19 cellular contexts compared by ENCODE assay signal in the genomic region with DNA sequence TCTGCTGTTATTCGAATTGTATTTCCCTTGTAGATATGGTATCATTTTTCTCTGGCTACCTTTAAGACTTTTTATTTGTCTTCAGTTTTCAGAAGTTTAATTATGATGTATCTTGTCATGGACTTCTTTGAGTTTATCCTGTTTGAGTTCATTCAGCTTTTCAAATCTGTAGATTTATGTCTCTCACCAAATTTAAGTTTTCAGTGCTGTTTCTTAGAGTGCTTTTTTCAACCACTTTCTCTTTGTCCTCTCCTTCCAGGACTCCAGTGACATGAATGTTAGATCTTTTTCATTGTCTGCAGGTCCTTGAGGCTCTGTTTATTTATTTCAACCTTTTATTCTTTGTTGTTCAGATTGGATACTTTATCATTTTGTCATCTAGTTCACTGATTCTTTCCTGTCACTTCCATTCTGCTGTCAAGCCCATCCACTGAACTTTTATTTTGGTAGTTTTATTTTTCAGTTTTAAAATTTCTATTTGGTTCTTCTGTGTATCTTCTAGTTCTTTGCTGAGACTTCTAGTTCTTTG. TPM values are rescaled to one million over a fixed set of nuclear protein-coding genes. Genes with fewer than 3 reads are reported as not detected.
DNase-seq lines count a peak whose midpoint lies in the region; ATAC-seq and TF ChIP-seq lines count a peak whose summit lies in the region.
"Had no signal": no experiment of that assay in that cellular context is flagged by ENCODE, and none has a peak within 500 bp of the region (broad histone marks: within the 10 kb centered on the region; RNA-seq: fewer than 3 reads in every experiment).

No MANE protein-coding gene starts in this region.

- peaks cover 33 to 62% of the 10 kb centered on the region in 2 donors for H3K4me1 Mint-ChIP-seq in natural killer cell treated with Interleukin-12 subunit alpha and Interleukin-12 subunit beta and Interleukin-15 and Interleukin-18, amount 100 ng/mL, for 72 hours (ENCODE audit: low read depth in 2 of 2)
- H3K4me1 Mint-ChIP-seq in natural killer cell (peaks cover 61% of the 10 kb centered on the region in 2 donors), memory B cell (peaks cover 23% of the 10 kb centered on the region)
- peaks cover 42% of the 10 kb centered on the region for H3K4me1 Mint-ChIP-seq in activated T-helper 17 cell treated with anti-CD3 and anti-CD28 coated beads, Interleukin-2, amount 50 U/mL, for 72 hours

- H3K27ac Mint-ChIP-seq in natural killer cell treated with Interleukin-12 subunit alpha and Interleukin-12 subunit beta and Interleukin-15 and Interleukin-18, amount 100 ng/mL, for 72 hours = peak overlapping the region in 1 of 2 donors; percentile 74
- H3K27ac Mint-ChIP-seq in natural killer cell (peak overlapping the region in 1 of 2 donors; percentile 16), memory B cell (peak overlapping the region; percentile 2)
- peak overlapping the region; percentile 26 for H3K27ac Mint-ChIP-seq in activated T-helper 17 cell treated with anti-CD3 and anti-CD28 coated beads, Interleukin-2, amount 50 U/mL, for 72 hours

- no peak for TF ChIP-seq CTCF in natural killer cell (IDR thresholded peaks at IDR 0.05)

- peak overlapping the region; percentile 2 for H3K4me3 Mint-ChIP-seq in natural killer cell treated with Interleukin-12 subunit alpha and Interleukin-12 subunit beta and Interleukin-15 and Interleukin-18, amount 100 ng/mL, for 72 hours
- no peak overlapping the region for H3K4me3 Mint-ChIP-seq in natural killer cell
- peak overlapping the region; percentile 48 for H3K4me3 Mint-ChIP-seq in activated T-helper 17 cell treated with anti-CD3 and anti-CD28 coated beads, Interleukin-2, amount 50 U/mL, for 72 hours
- H3K4me3 Mint-ChIP-seq in memory B cell = no peak overlapping the region

- H3K9me3 Mint-ChIP-seq in natural killer cell treated with Interleukin-12 subunit alpha and Interleukin-12 subunit beta and Interleukin-15 and Interleukin-18, amount 100 ng/mL, for 72 hours = no peaks in the 10 kb centered on the region
- H3K9me3 Mint-ChIP-seq in natural killer cell (no peaks in the 10 kb centered on the region), memory B cell (no peaks in the 10 kb centered on the region)
- no peaks in the 10 kb centered on the region for H3K9me3 Mint-ChIP-seq in activated T-helper 17 cell treated with anti-CD3 and anti-CD28 coated beads, Interleukin-2, amount 50 U/mL, for 72 hours

- intact Hi-C loops in natural killer cell (cut with micrococcal nuclease) = no loop called here

- no peak for ATAC-seq in natural killer cell treated with Interleukin-12 subunit alpha and Interleukin-12 subunit beta and Interleukin-15 and Interleukin-18, amount 100 ng/mL, for 72 hours
- ATAC-seq in natural killer cell (no peak), memory B cell (ENCODE audit: low read depth) (no peak)
- no peak for ATAC-seq in activated T-helper 17 cell treated with anti-CD3 and anti-CD28 coated beads, Interleukin-2, amount 50 U/mL, for 72 hours (replicated peaks)
- ATAC-seq: SK-N-SH treated with all-trans-retinoic acid at 6 μM for 48 hours had no signal

- H3K36me3 Mint-ChIP-seq in natural killer cell treated with Interleukin-12 subunit alpha and Interleukin-12 subunit beta and Interleukin-15 and Interleukin-18, amount 100 ng/mL, for 72 hours = peaks cover 8% of the 10 kb centered on the region
- H3K36me3 Mint-ChIP-seq in natural killer cell = no peaks in the 10 kb centered on the region
- peaks cover 22% of the 10 kb centered on the region for H3K36me3 Mint-ChIP-seq in activated T-helper 17 cell treated with anti-CD3 and anti-CD28 coated beads, Interleukin-2, amount 50 U/mL, for 72 hours (ENCODE audit: low read depth)
- peaks cover 22% of the 10 kb centered on the region for H3K36me3 Mint-ChIP-seq in memory B cell

- H3K27me3 Mint-ChIP-seq in natural killer cell treated with Interleukin-12 subunit alpha and Interleukin-12 subunit beta and Interleukin-15 and Interleukin-18, amount 100 ng/mL, for 72 hours = no peaks in the 10 kb centered on the region
- H3K27me3 Mint-ChIP-seq in natural killer cell (ENCODE audit: low read depth in 2 of 2) = no peaks in the 10 kb centered on the region
- no peaks in the 10 kb centered on the region for H3K27me3 Mint-ChIP-seq in activated T-helper 17 cell treated with anti-CD3 and anti-CD28 coated beads, Interleukin-2, amount 50 U/mL, for 72 hours
- no peaks in the 10 kb centered on the region for H3K27me3 Mint-ChIP-seq in memory B cell

- no peak for DNase-seq in natural killer cell treated with Interleukin-12 subunit alpha and Interleukin-12 subunit beta and Interleukin-15 and Interleukin-18, amount 100 ng/mL, for 72 hours (ENCODE audit: low spot score)
- DNase-seq in natural killer cell (no peak), memory B cell (ENCODE audit: low spot score in 2 of 2) (no peak), cerebellum (ENCODE audit: low spot score) (no peak), NCI-H82 treated with DMSO at 0.1 percent for 48 hours (lab: John Stamatoyannopoulos, UW; ENCODE audit: unreplicated experiment) (no peak), NCI-H69 (lab: John Stamatoyannopoulos, UW) (no peak)
- DNase-seq: GOT3, KG1, MG63, NCI-H1105 treated with DMSO at 0.1 percent for 48 hours, NCI-H146, NCI-H1930, NCI-H2107, NCI-H524, NCI-H774, PC-9, SJCRH30 had no signal

RNA-seq across cellular contexts. Expression of a gene that starts 11.4 kb away (rescaled TPM):
- 10 to 100 TPM; 24.5 to 32.8 TPM for total RNA-seq in natural killer cell treated with Interleukin-12 subunit alpha and Interleukin-12 subunit beta and Interleukin-15 and Interleukin-18, amount 100 ng/mL, for 72 hours
- total RNA-seq in natural killer cell (10 to 100 TPM; 31.2 to 47.1 (median 31.6) TPM), cerebellum (26.5 TPM)
- total RNA-seq in activated T-helper 17 cell treated with anti-CD3 and anti-CD28 coated beads, Interleukin-2, amount 50 U/mL, for 72 hours = 10 to 100 TPM; 35.2 to 36.6 TPM

Comparison
In these comparisons a context has a peak if more than half of its experiments do, and no peak if none do; other contexts are left out.
1. H3K4me3 Mint-ChIP-seq: peak in natural killer cell treated with Interleukin-12 subunit alpha and Interleukin-12 subunit beta and Interleukin-15 and Interleukin-18, amount 100 ng/mL, for 72 hours (single experiment) and activated T-helper 17 cell treated with anti-CD3 and anti-CD28 coated beads, Interleukin-2, amount 50 U/mL, for 72 hours (single experiment); none in natural killer cell (single experiment) and memory B cell (single experiment).